In the genomic region with DNA sequence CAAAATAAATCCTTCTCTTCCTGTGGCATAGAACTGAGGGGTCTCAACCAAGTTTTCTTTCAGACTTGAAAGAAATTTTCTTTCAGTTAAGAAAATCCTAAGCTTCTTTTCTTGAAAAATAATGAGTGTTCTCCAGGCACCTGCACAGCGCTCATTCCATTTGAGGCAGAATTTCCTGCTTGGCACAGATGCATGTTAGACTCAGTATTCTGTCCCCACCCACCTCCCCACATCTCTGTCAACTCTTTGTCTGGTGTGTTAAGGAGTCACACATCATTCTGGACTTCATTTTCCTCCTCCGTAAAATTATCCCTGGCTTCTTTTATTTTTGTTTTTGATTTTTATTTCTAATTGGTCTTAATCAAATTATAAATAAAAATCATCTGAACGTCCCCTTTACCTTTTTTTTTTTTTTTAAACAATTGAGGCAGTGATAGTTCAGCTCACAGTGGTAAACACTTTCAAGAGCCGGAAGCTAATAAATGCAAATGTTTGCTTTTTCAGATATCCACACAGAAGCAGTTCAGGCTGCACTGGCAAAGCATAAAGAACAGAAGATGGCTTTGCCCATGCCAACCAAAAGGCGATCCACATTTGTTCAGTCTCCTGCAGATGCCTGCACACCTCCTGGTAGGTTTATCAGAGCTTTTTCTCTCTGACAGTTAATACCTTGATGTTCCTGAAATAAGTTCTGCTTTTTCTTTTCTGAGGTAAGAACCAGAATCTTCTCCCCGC, we compare ENCODE assay signal across 13 cellular contexts.
A peak's percentile ranks its signal among the peaks of the same experiment; 100 is the strongest.
DNase-seq lines count a peak whose midpoint lies in the region; ATAC-seq, FAIRE-seq and TF ChIP-seq lines count a peak whose summit lies in the region.
"Had no signal": no experiment of that assay in that cellular context is flagged by ENCODE, and none has a peak within 500 bp of the region (broad histone marks: within the 10 kb centered on the region; RNA-seq: fewer than 3 reads in every experiment).

No MANE protein-coding gene starts in this region.

- intact Hi-C loops in mucosa of descending colon (cut with DNase I, micrococcal nuclease) = no loop called here
- intact Hi-C loops in ascending aorta (cut with DNase I) = no loop called here

- DNase-seq in A549 (ENCODE audit: low read depth in 1 of 2, low spot score in 1 of 2) = no peak
- peak in 1 of 3 donors; percentile 59 for DNase-seq in mucosa of descending colon
- DNase-seq in cortex of kidney (lab: John Stamatoyannopoulos, UW) = no peak
- no peak for DNase-seq in COLO829 (ENCODE audit: low spot score)
- no peak for DNase-seq in ascending aorta (ENCODE audit: low spot score in 2 of 2)
- DNase-seq in AG20443 (ENCODE audit: low spot score) = no peak
- DNase-seq: activated CD8-positive, alpha-beta T cell treated with anti-CD3 and anti-CD28 coated beads, Interleukin-2, amount 10 ng/mL, durations not matched to agents 7 days and 5 days; brain microvascular endothelial cell; foreskin keratinocyte; stimulated activated CD4-positive, alpha-beta T cell treated with anti-CD3 and anti-CD28 coated beads, Interleukin-4, amount 100 ng/mL, for 4 hours had no signal

- H3K36me3 ChIP-seq in mucosa of descending colon (ENCODE audit: low read depth) = no peaks in the 10 kb centered on the region
- peaks cover 0 to 7% of the 10 kb centered on the region in 2 donors for H3K36me3 ChIP-seq in ascending aorta

- H3K27ac ChIP-seq in A549 = peak overlapping the region; percentile 29 to 37; a peak in 3 of 6 replicates
- peak overlapping the region; percentile 96 for H3K27ac ChIP-seq in VCaP
- H3K27ac ChIP-seq in ascending aorta = no peak overlapping the region
- H3K27ac ChIP-seq: brain microvascular endothelial cell, foreskin keratinocyte had no signal

- no peaks in the 10 kb centered on the region for H3K27me3 ChIP-seq in ascending aorta
- H3K27me3 ChIP-seq: brain microvascular endothelial cell, foreskin keratinocyte had no signal

- TF ChIP-seq CTCF in A549 (IDR thresholded peaks at IDR 0.05) (no peak), VCaP (conservative IDR thresholded peaks at IDR 0.05) (no peak), mucosa of descending colon (IDR thresholded peaks at IDR 0.05) (no peak), ascending aorta (IDR thresholded peaks at IDR 0.05) (no peak)

- peak overlapping the region; percentile 50 for H3K4me2 ChIP-seq in A549

- TF ChIP-seq POLR2A in A549 (IDR thresholded peaks at IDR 0.05; ENCODE audit: low read length) = no peak

- WGBS in A549 (ENCODE audit: missing lambda C conversion rate) = 72% methylated on average over 6 of the region's 6 CpGs

- peak in 1 of 2 experiments; percentile 63; a peak in 2 of 6 replicates for ATAC-seq in A549
- peak; percentile 93 for ATAC-seq in mucosa of descending colon
- ATAC-seq: activated CD8-positive, alpha-beta T cell treated with anti-CD3 and anti-CD28 coated beads, Interleukin-2, amount 10 ng/mL, durations not matched to agents 7 days and 5 days; foreskin keratinocyte; Panc1 had no signal

- CTCF ChIA-PET in A549 (lab: Yijun Ruan, JAX) = interaction anchor here (1.5 to 2.6 kb wide), 3 partner anchors 22 to 155 kb away, joined by 4 to 16 read pairs (median 7); a partner anchor contains a TSS

- H3K4me3 ChIP-seq in A549 (no peak overlapping the region), mucosa of descending colon (no peak overlapping the region), ascending aorta (no peak overlapping the region)

- peaks cover 33% of the 10 kb centered on the region for H3K4me1 ChIP-seq in A549
- peaks cover 11% of the 10 kb centered on the region for H3K4me1 ChIP-seq in mucosa of descending colon (ENCODE audit: low read depth)
- H3K4me1 ChIP-seq in ascending aorta = no peaks in the 10 kb centered on the region
- H3K4me1 ChIP-seq: foreskin keratinocyte had no signal

- no peak for FAIRE-seq in A549 (lab: Jason Lieb, UNC)

- POLR2A ChIA-PET in A549 (lab: Yijun Ruan, JAX) = no interaction called here

- H3K9me3 ChIP-seq in A549 (no peaks in the 10 kb centered on the region), mucosa of descending colon (no peaks in the 10 kb centered on the region), ascending aorta (no peaks in the 10 kb centered on the region)

- TF ChIP-seq RAD21 in A549 (conservative IDR thresholded peaks at IDR 0.05 in 1 of 2, IDR thresholded peaks at IDR 0.05 in 1 of 2) (no peak), Ishikawa (IDR thresholded peaks at IDR 0.05; ENCODE audit: low read depth) (no peak)

- TF ChIP-seq EP300 in A549 (IDR thresholded peaks at IDR 0.05) = no peak
- no peak for TF ChIP-seq EP300 in Ishikawa (IDR thresholded peaks at IDR 0.05; ENCODE audit: borderline replicate concordance)

TF ChIP-seq in A549, 52 proteins besides CTCF, POLR2A, EP300 and RAD21:
- no peak for TF ChIP-seq RARB (CRISPR knock-in tag; IDR thresholded peaks at IDR 0.05)
- no peak for TF ChIP-seq MAFK (IDR thresholded peaks at IDR 0.05; ENCODE audit: partially characterized antibody)
- no peak for TF ChIP-seq EHMT2 (IDR thresholded peaks at IDR 0.05; ENCODE audit: low read depth)
- TF ChIP-seq CEBPB (IDR thresholded peaks at IDR 0.05) = no peak
- TF ChIP-seq TP53 (CRISPR knock-in tag; IDR thresholded peaks at IDR 0.05) = no peak
- TF ChIP-seq NFE2L2 (conservative IDR thresholded peaks at IDR 0.05; ENCODE audit: low read length) = no peak
- no peak for TF ChIP-seq TFCP2L1 (CRISPR knock-in tag; IDR thresholded peaks at IDR 0.05)
- no peak for TF ChIP-seq CHD4 (IDR thresholded peaks at IDR 0.05; ENCODE audit: borderline replicate concordance)
- no peak for TF ChIP-seq MAZ (IDR thresholded peaks at IDR 0.05; ENCODE audit: borderline replicate concordance, low read depth, low read length)

TF ChIP-seq in Ishikawa, 13 proteins besides CTCF, POLR2A, EP300 and RAD21:
- TF ChIP-seq NFIC (IDR thresholded peaks at IDR 0.05) (no peak), FOXM1 (IDR thresholded peaks at IDR 0.05; ENCODE audit: borderline replicate concordance, low read depth) (0 out of 2 replicates have a peak, but pooled peaks have one; percentile 11)

Comparison
In these comparisons a context has a peak if more than half of its experiments do, and no peak if none do; other contexts are left out.
1. H3K27ac ChIP-seq: peak in A549 (2 of 2) and VCaP (single experiment); none in ascending aorta (0 of 2).